Comparison of ENCODE assay signal across 10 cellular contexts in the genomic region with DNA sequence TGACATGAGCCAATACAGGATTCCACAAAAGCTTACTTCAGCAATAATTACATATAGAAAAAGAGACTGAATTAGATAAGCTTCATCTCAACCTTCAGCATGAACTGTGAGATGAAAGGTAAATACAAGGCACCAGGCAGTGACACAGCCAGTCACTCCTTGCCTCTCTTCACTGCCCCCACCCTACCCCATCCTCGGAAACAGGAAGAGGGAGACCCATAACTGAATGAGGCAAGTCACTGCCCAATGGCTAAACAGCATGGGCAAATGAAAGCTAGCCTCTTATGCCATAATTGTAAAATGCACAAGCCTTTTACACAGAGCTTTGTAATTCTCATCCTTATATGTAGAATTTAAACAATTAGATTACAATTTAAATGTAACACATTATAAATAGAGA. TPM values are rescaled to one million over a fixed set of nuclear protein-coding genes. Genes with fewer than 3 reads are reported as not detected.
A peak's percentile ranks its signal among the peaks of the same experiment; 100 is the strongest.
DNase-seq lines count a peak whose midpoint lies in the region; ATAC-seq, FAIRE-seq and TF ChIP-seq lines count a peak whose summit lies in the region.
"Had no signal": no experiment of that assay in that cellular context is flagged by ENCODE, and none has a peak within 500 bp of the region (broad histone marks: within the 10 kb centered on the region; RNA-seq: fewer than 3 reads in every experiment).

No MANE protein-coding gene starts in this region.

- H3K4me3 ChIP-seq in AG10803 (ENCODE audit: low read length) (peak overlapping the region; percentile 92), lower lobe of right lung (no peak overlapping the region)

- peaks cover 7% of the 10 kb centered on the region for H3K9me3 Mint-ChIP-seq in activated CD8-positive, alpha-beta T cell treated with anti-CD3 and anti-CD28 coated beads, Interleukin-2, amount 10 ng/mL, durations not matched to agents 7 days and 5 days (ENCODE audit: insufficient read depth)
- no peaks in the 10 kb centered on the region for H3K9me3 Mint-ChIP-seq in memory B cell

- POLR2A ChIA-PET in activated CD8-positive, alpha-beta T cell treated with anti-CD3 and anti-CD28 coated beads, Interleukin-2, amount 10 ng/mL, durations not matched to agents 7 days and 5 days (lab: Charles Lee) = interaction anchor here (0.9 to 1.2 kb wide), 2 partner anchors 48 to 138 kb away, joined by 3 read pairs; no protein-coding TSS in a partner anchor

- CTCF ChIA-PET in activated CD8-positive, alpha-beta T cell treated with anti-CD3 and anti-CD28 coated beads, Interleukin-2, amount 10 ng/mL, durations not matched to agents 7 days and 5 days (lab: Charles Lee) = no interaction called here

- no peak for ATAC-seq in activated CD8-positive, alpha-beta T cell treated with anti-CD3 and anti-CD28 coated beads, Interleukin-2, amount 10 ng/mL, durations not matched to agents 7 days and 5 days
- ATAC-seq in memory B cell (ENCODE audit: low read depth) (no peak), lower lobe of right lung (no peak), GM18909 (IDR thresholded peaks at IDR 0.05; ENCODE audit: poor library complexity, unreplicated experiment) (no peak)

- peak overlapping the region; percentile 87 for H3K4me3 Mint-ChIP-seq in activated CD8-positive, alpha-beta T cell treated with anti-CD3 and anti-CD28 coated beads, Interleukin-2, amount 10 ng/mL, durations not matched to agents 7 days and 5 days
- H3K4me3 Mint-ChIP-seq in memory B cell = peak overlapping the region; percentile 97

- TF ChIP-seq POLR2A in GM12891 (IDR thresholded peaks at IDR 0.05; ENCODE audit: low read depth, low read length) = no peak

- no peaks in the 10 kb centered on the region for H3K27me3 ChIP-seq in lower lobe of right lung (ENCODE audit: low read depth)

- H3K4me1 ChIP-seq in lower lobe of right lung = peaks cover 22% of the 10 kb centered on the region

- peak overlapping the region; percentile 90 for H3K27ac Mint-ChIP-seq in activated CD8-positive, alpha-beta T cell treated with anti-CD3 and anti-CD28 coated beads, Interleukin-2, amount 10 ng/mL, durations not matched to agents 7 days and 5 days
- H3K27ac Mint-ChIP-seq in memory B cell = peak overlapping the region; percentile 91

- no peak for TF ChIP-seq CTCF in AG10803 (conservative IDR thresholded peaks at IDR 0.05; ENCODE audit: low read length)
- no peak for TF ChIP-seq CTCF in lower lobe of right lung (IDR thresholded peaks at IDR 0.05)

- H3K27me3 Mint-ChIP-seq in activated CD8-positive, alpha-beta T cell treated with anti-CD3 and anti-CD28 coated beads, Interleukin-2, amount 10 ng/mL, durations not matched to agents 7 days and 5 days (ENCODE audit: low read depth) = no peaks in the 10 kb centered on the region
- no peaks in the 10 kb centered on the region for H3K27me3 Mint-ChIP-seq in memory B cell

- FAIRE-seq in GM12891 (lab: Jason Lieb, UNC) = no peak

- peaks cover 46% of the 10 kb centered on the region for H3K36me3 Mint-ChIP-seq in activated CD8-positive, alpha-beta T cell treated with anti-CD3 and anti-CD28 coated beads, Interleukin-2, amount 10 ng/mL, durations not matched to agents 7 days and 5 days (ENCODE audit: low read depth)
- peaks cover 33% of the 10 kb centered on the region for H3K36me3 Mint-ChIP-seq in memory B cell

- DNase-seq in AG10803 (ENCODE audit: low read depth) (no peak), GM12891 (ENCODE audit: insufficient read length, low spot score) (peak; percentile 27), memory B cell (ENCODE audit: low spot score in 2 of 2) (no peak), lower lobe of right lung (no peak), KG1 (lab: John Stamatoyannopoulos, UW) (no peak), NCI-H524 treated with DMSO at 0.1 percent for 48 hours (lab: John Stamatoyannopoulos, UW) (no peak)
- DNase-seq in activated CD8-positive, alpha-beta T cell treated with anti-CD3 and anti-CD28 coated beads, Interleukin-2, amount 10 ng/mL, durations not matched to agents 7 days and 5 days = peak; percentile 53
- DNase-seq: activated CD4-positive, CD25-positive, alpha-beta regulatory T cell treated with anti-CD3 and anti-CD28 coated beads, Interleukin-2, amount 50 U/mL, for 72 hours had no signal

- intact Hi-C loops in lower lobe of right lung (cut with DNase I) = no loop called here

- peaks cover 9% of the 10 kb centered on the region for H3K36me3 ChIP-seq in lower lobe of right lung

- H3K9me3 ChIP-seq in lower lobe of right lung = no peaks in the 10 kb centered on the region

- H3K4me1 Mint-ChIP-seq in activated CD8-positive, alpha-beta T cell treated with anti-CD3 and anti-CD28 coated beads, Interleukin-2, amount 10 ng/mL, durations not matched to agents 7 days and 5 days (ENCODE audit: low read depth) = peaks cover 33% of the 10 kb centered on the region
- H3K4me1 Mint-ChIP-seq in memory B cell = peaks cover 32% of the 10 kb centered on the region

- H3K27ac ChIP-seq in lower lobe of right lung = no peak overlapping the region

TF ChIP-seq in GM12891, 5 proteins besides CTCF, POLR2A, EP300 and RAD21:
- TF ChIP-seq PAX5 (IDR thresholded peaks at IDR 0.05; ENCODE audit: insufficient read depth, low read length, severe bottlenecking) = no peak
- no peak for TF ChIP-seq POU2F2 (IDR thresholded peaks at IDR 0.05; ENCODE audit: low read depth, low read length)
- TF ChIP-seq SPI1 (IDR thresholded peaks at IDR 0.05; ENCODE audit: low read depth, low read length) = no peak
- no peak for TF ChIP-seq TAF1 (IDR thresholded peaks at IDR 0.05; ENCODE audit: low read depth, low read length)
- TF ChIP-seq POLR2AphosphoS5 (IDR thresholded peaks at IDR 0.05; ENCODE audit: low read depth, low read length) = no peak
TF ChIP-seq in GM12891: peak in this region for 0.

RNA-seq across cellular contexts. Expression of a gene that starts 1.7 kb away (rescaled TPM):
- 11.5 TPM for polyA plus RNA-seq in GM12891 (2012; ENCODE audit: low read depth, missing spikeins)
- 10 to 100 TPM; 36.5 to 42.2 TPM for total RNA-seq in activated CD8-positive, alpha-beta T cell treated with anti-CD3 and anti-CD28 coated beads, Interleukin-2, amount 10 ng/mL, durations not matched to agents 7 days and 5 days
- 35.5 TPM for total RNA-seq in lower lobe of right lung

RNA-seq across cellular contexts. Expression of a gene that starts 31.2 kb away (rescaled TPM):
- 1.1 TPM for polyA plus RNA-seq in GM12891 (2012; ENCODE audit: low read depth, missing spikeins)
- 1 to 10 TPM; 1.4 to 1.9 TPM for total RNA-seq in activated CD8-positive, alpha-beta T cell treated with anti-CD3 and anti-CD28 coated beads, Interleukin-2, amount 10 ng/mL, durations not matched to agents 7 days and 5 days
- 4.0 TPM for total RNA-seq in lower lobe of right lung
- total RNA-seq: HT1080 had no signal

RNA-seq across cellular contexts. Expression of a gene that starts 57.0 kb away (rescaled TPM):
- not detected for polyA plus RNA-seq in GM12891 (2012; ENCODE audit: low read depth, missing spikeins)
- total RNA-seq in activated CD8-positive, alpha-beta T cell treated with anti-CD3 and anti-CD28 coated beads, Interleukin-2, amount 10 ng/mL, durations not matched to agents 7 days and 5 days = not detected
- total RNA-seq in lower lobe of right lung = not detected
- total RNA-seq: HT1080 had no signal

RNA-seq across cellular contexts. Expression of a gene that starts 57.3 kb away (rescaled TPM):
- polyA plus RNA-seq in GM12891 (2012; ENCODE audit: low read depth, missing spikeins) = 1.5 TPM
- total RNA-seq in activated CD8-positive, alpha-beta T cell treated with anti-CD3 and anti-CD28 coated beads, Interleukin-2, amount 10 ng/mL, durations not matched to agents 7 days and 5 days = 10 to 100 TPM; 12.8 to 13.7 TPM
- total RNA-seq in lower lobe of right lung = 13.1 TPM

Comparison
In these comparisons a context has a peak if more than half of its experiments do, and no peak if none do; other contexts are left out.
1. DNase-seq: peak in GM12891 (single experiment) and activated CD8-positive, alpha-beta T cell treated with anti-CD3 and anti-CD28 coated beads, Interleukin-2, amount 10 ng/mL, durations not matched to agents 7 days and 5 days (single experiment); none in AG10803 (single experiment), memory B cell (0 of 2), lower lobe of right lung (single experiment), KG1 (single experiment) and NCI-H524 treated with DMSO at 0.1 percent for 48 hours (single experiment).